8 cellular contexts compared by ENCODE assay signal in genomic region chr9:6007770-6008168, GRCh38. TPM values are rescaled to one million over a fixed set of nuclear protein-coding genes. Genes with fewer than 3 reads are reported as not detected.
DNase-seq lines count a peak whose midpoint lies in the region; ATAC-seq and TF ChIP-seq lines count a peak whose summit lies in the region.

No MANE protein-coding gene starts in this region.

- intact Hi-C loops in dendritic cell treated with granulocyte-macrophage colony-stimulating factor and Interleukin-4, amounts not matched to agents 40 ng/mL and 50 ng/mL, for 4 days (cut with micrococcal nuclease), result loop anchor here (1.0 kb wide), 1 partner anchor 8 kb away; the partner anchor contains the start of gene RANBP6
- intact Hi-C loops in lower leg skin (cut with DNase I; ENCODE audit: low total_unique reads), result no loop called here

- no peak for TF ChIP-seq POLR2A in lower leg skin (IDR thresholded peaks at IDR 0.05)

- peak overlapping the region; percentile 92 for H3K27ac Mint-ChIP-seq in dendritic cell treated with granulocyte-macrophage colony-stimulating factor and Interleukin-4, amounts not matched to agents 40 ng/mL and 50 ng/mL, for 4 days

- 0% methylated on average over 1 of the region's 54 CpGs; no CpG with 5 or more reads in 1 of the 2 donors for WGBS in lower leg skin, 2 donors

- H3K36me3 Mint-ChIP-seq in dendritic cell treated with granulocyte-macrophage colony-stimulating factor and Interleukin-4, amounts not matched to agents 40 ng/mL and 50 ng/mL, for 4 days (ENCODE audit: low read depth), result peaks cover 32% of the 10 kb centered on the region

- H3K9me3 Mint-ChIP-seq in dendritic cell treated with granulocyte-macrophage colony-stimulating factor and Interleukin-4, amounts not matched to agents 40 ng/mL and 50 ng/mL, for 4 days, result no peaks in the 10 kb centered on the region

- TF ChIP-seq CTCF in lower leg skin (IDR thresholded peaks at IDR 0.05), result no peak

- H3K4me3 ChIP-seq in lower leg skin (ENCODE audit: low read depth, poor library complexity, severe bottlenecking), result peak overlapping the region; percentile 93

- no peaks in the 10 kb centered on the region for H3K27me3 Mint-ChIP-seq in dendritic cell treated with granulocyte-macrophage colony-stimulating factor and Interleukin-4, amounts not matched to agents 40 ng/mL and 50 ng/mL, for 4 days

- peaks cover 47% of the 10 kb centered on the region for H3K4me1 Mint-ChIP-seq in dendritic cell treated with granulocyte-macrophage colony-stimulating factor and Interleukin-4, amounts not matched to agents 40 ng/mL and 50 ng/mL, for 4 days (ENCODE audit: low read depth)

- peak overlapping the region; percentile 95 for H3K4me3 Mint-ChIP-seq in dendritic cell treated with granulocyte-macrophage colony-stimulating factor and Interleukin-4, amounts not matched to agents 40 ng/mL and 50 ng/mL, for 4 days

- DNase-seq in SIG-M5 treated with dmso at 0.1 percent for 504 hours (lab: John Stamatoyannopoulos, UW; ENCODE audit: unreplicated experiment), result peak; percentile 43
- DNase-seq in SIG-M5 (lab: John Stamatoyannopoulos, UW), result no peak
- DNase-seq in NCI-H2227 (lab: John Stamatoyannopoulos, UW; ENCODE audit: unreplicated experiment), result peak; percentile 92
- DNase-seq in activated CD4-positive, alpha-beta T cell treated with anti-CD3 and anti-CD28 coated beads for 48 hours, result peak; percentile 83
- peak; percentile 67 to 95 for DNase-seq in lower leg skin (ENCODE audit: low spot score in 2 of 2)
- peak; percentile 36 to 69 (median 46) for DNase-seq in stimulated activated CD4-positive, alpha-beta T cell treated with anti-CD3 and anti-CD28 coated beads, TNF-alpha, amount 100 ng/mL, for 1 hour (ENCODE audit: low read depth in 3 of 3, low spot score in 1 of 3)

- ATAC-seq in HG02970 (IDR thresholded peaks at IDR 0.05; ENCODE audit: low FRiP score, unreplicated experiment), result peak; percentile 49

RNA-seq across cellular contexts. Expression of gene RANBP6, which starts 7.7 kb away (rescaled TPM):
- 10 to 100 TPM; 16.0 to 19.8 (median 17.9) TPM for total RNA-seq in lower leg skin
